9 cellular contexts compared by ENCODE assay signal in the genomic region with DNA sequence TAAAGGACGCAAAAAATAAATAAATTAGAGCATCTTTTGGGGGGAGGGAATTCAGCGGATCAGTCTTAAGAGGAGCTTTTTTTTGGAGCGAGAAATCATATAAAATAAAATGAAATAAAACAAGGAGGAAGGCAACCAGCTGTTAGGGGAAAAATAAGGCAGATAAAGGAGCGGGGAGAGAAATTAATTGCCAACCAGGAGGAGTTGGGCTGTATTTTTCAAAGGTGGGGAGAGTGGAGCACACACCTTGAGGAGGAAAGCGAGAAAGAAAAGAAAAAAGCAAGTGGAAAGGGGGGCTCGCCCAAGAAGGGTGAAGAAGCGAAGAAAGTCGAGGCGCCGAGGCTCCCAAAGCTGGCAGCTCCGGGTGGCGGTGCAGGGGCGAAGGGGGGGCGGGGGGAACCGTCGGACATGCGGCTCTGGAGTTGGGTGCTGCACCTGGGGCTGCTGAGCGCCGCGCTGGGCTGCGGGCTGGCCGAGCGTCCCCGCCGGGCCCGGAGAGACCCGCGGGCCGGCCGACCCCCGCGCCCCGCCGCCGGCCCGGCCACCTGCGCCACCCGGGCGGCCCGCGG. TPM values are rescaled to one million over a fixed set of nuclear protein-coding genes. Genes with fewer than 3 reads are reported as not detected.
DNase-seq lines count a peak whose midpoint lies in the region; ATAC-seq, FAIRE-seq and TF ChIP-seq lines count a peak whose summit lies in the region.
"Had no signal": no experiment of that assay in that cellular context is flagged by ENCODE, and none has a peak within 500 bp of the region (broad histone marks: within the 10 kb centered on the region; RNA-seq: fewer than 3 reads in every experiment).

A gene with protein sequence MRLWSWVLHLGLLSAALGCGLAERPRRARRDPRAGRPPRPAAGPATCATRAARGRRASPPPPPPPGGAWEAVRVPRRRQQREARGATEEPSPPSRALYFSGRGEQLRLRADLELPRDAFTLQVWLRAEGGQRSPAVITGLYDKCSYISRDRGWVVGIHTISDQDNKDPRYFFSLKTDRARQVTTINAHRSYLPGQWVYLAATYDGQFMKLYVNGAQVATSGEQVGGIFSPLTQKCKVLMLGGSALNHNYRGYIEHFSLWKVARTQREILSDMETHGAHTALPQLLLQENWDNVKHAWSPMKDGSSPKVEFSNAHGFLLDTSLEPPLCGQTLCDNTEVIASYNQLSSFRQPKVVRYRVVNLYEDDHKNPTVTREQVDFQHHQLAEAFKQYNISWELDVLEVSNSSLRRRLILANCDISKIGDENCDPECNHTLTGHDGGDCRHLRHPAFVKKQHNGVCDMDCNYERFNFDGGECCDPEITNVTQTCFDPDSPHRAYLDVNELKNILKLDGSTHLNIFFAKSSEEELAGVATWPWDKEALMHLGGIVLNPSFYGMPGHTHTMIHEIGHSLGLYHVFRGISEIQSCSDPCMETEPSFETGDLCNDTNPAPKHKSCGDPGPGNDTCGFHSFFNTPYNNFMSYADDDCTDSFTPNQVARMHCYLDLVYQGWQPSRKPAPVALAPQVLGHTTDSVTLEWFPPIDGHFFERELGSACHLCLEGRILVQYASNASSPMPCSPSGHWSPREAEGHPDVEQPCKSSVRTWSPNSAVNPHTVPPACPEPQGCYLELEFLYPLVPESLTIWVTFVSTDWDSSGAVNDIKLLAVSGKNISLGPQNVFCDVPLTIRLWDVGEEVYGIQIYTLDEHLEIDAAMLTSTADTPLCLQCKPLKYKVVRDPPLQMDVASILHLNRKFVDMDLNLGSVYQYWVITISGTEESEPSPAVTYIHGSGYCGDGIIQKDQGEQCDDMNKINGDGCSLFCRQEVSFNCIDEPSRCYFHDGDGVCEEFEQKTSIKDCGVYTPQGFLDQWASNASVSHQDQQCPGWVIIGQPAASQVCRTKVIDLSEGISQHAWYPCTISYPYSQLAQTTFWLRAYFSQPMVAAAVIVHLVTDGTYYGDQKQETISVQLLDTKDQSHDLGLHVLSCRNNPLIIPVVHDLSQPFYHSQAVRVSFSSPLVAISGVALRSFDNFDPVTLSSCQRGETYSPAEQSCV (N-terminal part only) (plus strand): TSS at position 27 of the 569 bp plus-strand sequence. CDS start 382 bp downstream, at position 409.

- H3K4me1 ChIP-seq in HUES64 (ENCODE audit: insufficient read depth, low read length) (peaks cover 28% of the 10 kb centered on the region), kidney (ENCODE audit: control insufficient read depth in 1 of 2, insufficient read depth in 1 of 2, low read depth in 1 of 2, low read length in 2 of 2) (peaks cover 0 to 9% of the 10 kb centered on the region in 2 donors), spleen (peaks cover 0 to 31% (median 19%) of the 10 kb centered on the region in 6 donors)

- BruUV-seq in MCF 10A (replicated peaks; lab: Mats Ljungman, UMichigan), result no TSS peak

- WGBS in HUES64, result under 1% methylated on average over 41 of the region's 41 CpGs
- 2 to 5% (median 2%) methylated on average over 31 to 41 of the region's 41 CpGs for WGBS in spleen, 5 donors

- peak within 1 kb of the TSS; percentile 83 for H3K4me3 Mint-ChIP-seq in MCF 10A (ENCODE audit: unreplicated experiment)
- H3K4me3 Mint-ChIP-seq in activated T-cell treated with anti-CD3 and anti-CD28 coated beads, Interleukin-2, amount 50 U/mL, for 24 hours, result no peak within 1 kb of the TSS

- H3K27ac Mint-ChIP-seq in MCF 10A (ENCODE audit: low read depth, unreplicated experiment), result peak within 1 kb of the TSS; percentile 87
- no peak within 1 kb of the TSS for H3K27ac Mint-ChIP-seq in activated T-cell treated with anti-CD3 and anti-CD28 coated beads, Interleukin-2, amount 50 U/mL, for 24 hours

- POLR2A ChIA-PET in MCF 10A (lab: Yijun Ruan, JAX), result no interaction called here

- H3K9ac ChIP-seq in HUES64 (ENCODE audit: low read depth, low read length) (peak within 1 kb of the TSS; percentile 40), kidney (ENCODE audit: low read length in 2 of 2) (peak within 1 kb of the TSS; percentile 81 to 85)

- CTCF ChIA-PET in MCF 10A (lab: Yijun Ruan, JAX), result interaction anchor here (0.6 to 4.3 kb wide), 15 partner anchors 10 to 701 kb away, joined by 3 to 40 read pairs (median 5); no protein-coding TSS in a partner anchor

- DNase-seq in MCF 10A (ENCODE audit: unreplicated experiment) (no peak), kidney (no peak), spleen (no peak), T-helper 1 cell (no peak), amygdala (lab: John Stamatoyannopoulos, UW) (no peak)
- DNase-seq in activated T-cell treated with anti-CD3 and anti-CD28 coated beads, Interleukin-2, amount 50 U/mL, for 24 hours, result no peak
- DNase-seq: stimulated activated CD4-positive, alpha-beta T cell treated with anti-CD3 and anti-CD28 coated beads, Interleukin-4, amount 100 ng/mL, for 4 hours had no signal

- intact Hi-C loops in MCF 10A (cut with micrococcal nuclease), result loop anchor here (2.0 to 5.0 kb wide), 6 partner anchors 212 to 563 kb away; no protein-coding TSS in a partner anchor
- intact Hi-C loops in kidney (cut with DNase I), result no loop called here
- intact Hi-C loops in spleen (cut with DNase I; ENCODE audit: low total_unique reads), result no loop called here

- peaks cover 45% of the 10 kb centered on the region for H3K4me1 Mint-ChIP-seq in MCF 10A (ENCODE audit: insufficient read depth, unreplicated experiment)
- H3K4me1 Mint-ChIP-seq in activated T-cell treated with anti-CD3 and anti-CD28 coated beads, Interleukin-2, amount 50 U/mL, for 24 hours (ENCODE audit: low read depth), result peaks cover 13% of the 10 kb centered on the region

- no peaks in the 10 kb centered on the region for H3K36me3 Mint-ChIP-seq in MCF 10A (ENCODE audit: insufficient read depth, unreplicated experiment)
- no peaks in the 10 kb centered on the region for H3K36me3 Mint-ChIP-seq in activated T-cell treated with anti-CD3 and anti-CD28 coated beads, Interleukin-2, amount 50 U/mL, for 24 hours (ENCODE audit: low read depth)

- H3K9me3 Mint-ChIP-seq in MCF 10A (ENCODE audit: unreplicated experiment), result no peaks in the 10 kb centered on the region
- no peaks in the 10 kb centered on the region for H3K9me3 Mint-ChIP-seq in activated T-cell treated with anti-CD3 and anti-CD28 coated beads, Interleukin-2, amount 50 U/mL, for 24 hours

- TF ChIP-seq POLR2A in spleen (IDR thresholded peaks at IDR 0.05), result no peak

- no peak for ATAC-seq in HG02610 (IDR thresholded peaks at IDR 0.05; ENCODE audit: unreplicated experiment)

- H3K27me3 ChIP-seq in HUES64 (ENCODE audit: insufficient read depth, low read length) (peaks cover 48% of the 10 kb centered on the region), spleen (replicated peaks in 1 of 7) (peaks cover 6 to 96% (median 61%) of the 10 kb centered on the region in 7 donors)

- TF ChIP-seq CTCF in MCF 10A (IDR thresholded peaks at IDR 0.05; ENCODE audit: unreplicated experiment), result no peak
- TF ChIP-seq CTCF in kidney (IDR thresholded peaks at IDR 0.05; ENCODE audit: borderline replicate concordance, extremely low read depth, insufficient read depth), result no peak
- TF ChIP-seq CTCF in spleen (IDR thresholded peaks at IDR 0.05 in 8 of 11, conservative IDR thresholded peaks at IDR 0.05 in 3 of 11), result no peak

- H3K27ac ChIP-seq in HUES64 (ENCODE audit: low read depth, low read length), result no peak within 1 kb of the TSS
- peak within 1 kb of the TSS; percentile 78 to 86 for H3K27ac ChIP-seq in kidney (ENCODE audit: low read depth in 2 of 2, low read length in 2 of 2)
- H3K27ac ChIP-seq in spleen, result no peak within 1 kb of the TSS

- H3K4me3 ChIP-seq in HUES64 (ENCODE audit: low read length) (peak within 1 kb of the TSS; percentile 62), kidney (ENCODE audit: low read length in 2 of 2) (peak within 1 kb of the TSS; percentile 75 to 87), spleen (peak within 1 kb of the TSS in 7 of 8 donors; percentile 3 to 58 (median 17))

- no peaks in the 10 kb centered on the region; the same call in 1 of the 2 replicates for H3K36me3 ChIP-seq in HUES64 (ENCODE audit: insufficient read depth, low read length)
- no peaks in the 10 kb centered on the region for H3K36me3 ChIP-seq in kidney (ENCODE audit: control insufficient read depth in 1 of 2, insufficient read depth in 2 of 2, low read length in 2 of 2)
- H3K36me3 ChIP-seq in spleen, result no peaks in the 10 kb centered on the region

- FAIRE-seq in kidney (lab: Jason Lieb, UNC), result no peak

- no peaks in the 10 kb centered on the region for H3K9me3 ChIP-seq in HUES64 (ENCODE audit: insufficient read depth, low read depth, low read length)
- H3K9me3 ChIP-seq in kidney (ENCODE audit: control insufficient read depth in 1 of 2, low read length in 2 of 2), result no peaks in the 10 kb centered on the region
- H3K9me3 ChIP-seq in spleen, result no peaks in the 10 kb centered on the region

- H3K27me3 Mint-ChIP-seq in MCF 10A (ENCODE audit: insufficient read depth, unreplicated experiment), result no peaks in the 10 kb centered on the region
- peaks cover 84% of the 10 kb centered on the region for H3K27me3 Mint-ChIP-seq in activated T-cell treated with anti-CD3 and anti-CD28 coated beads, Interleukin-2, amount 50 U/mL, for 24 hours

RNA-seq across cellular contexts. Expression of the gene that starts here (rescaled TPM):
- 1.4 TPM for polyA plus RNA-seq in HUES64 (2013, experiment 1 of 2)
- polyA plus RNA-seq in HUES64 (2013, experiment 2 of 2), result 2.2 TPM
- 6.1 and 7.0 TPM in 2 replicates for total RNA-seq in MCF 10A (2022)
- total RNA-seq in kidney, result 10.2 TPM
- 4.2 TPM for polyA plus RNA-seq in kidney (ENCODE audit: insufficient read depth, low read depth, low replicate concordance)
- 1 to 10 TPM in 2 of 7 donors, under 1 TPM in 5; 0.23 to 1.4 (median 0.72) TPM for total RNA-seq in spleen
- under 1 TPM; 0.13 to 0.18 (median 0.16) TPM for polyA plus RNA-seq in spleen

Comparison
In these comparisons a context has a peak if more than half of its experiments do, and no peak if none do; other contexts are left out.
1. H3K27ac ChIP-seq: peak in kidney (2 of 2); none in HUES64 (single experiment) and spleen (0 of 8).
2. H3K4me3 ChIP-seq: peak in every context shown above with its lines; median percentile 81 in kidney; 62 in HUES64; 17 in spleen.